ENCODE assay signal across 1 cellular context in the genomic region with DNA sequence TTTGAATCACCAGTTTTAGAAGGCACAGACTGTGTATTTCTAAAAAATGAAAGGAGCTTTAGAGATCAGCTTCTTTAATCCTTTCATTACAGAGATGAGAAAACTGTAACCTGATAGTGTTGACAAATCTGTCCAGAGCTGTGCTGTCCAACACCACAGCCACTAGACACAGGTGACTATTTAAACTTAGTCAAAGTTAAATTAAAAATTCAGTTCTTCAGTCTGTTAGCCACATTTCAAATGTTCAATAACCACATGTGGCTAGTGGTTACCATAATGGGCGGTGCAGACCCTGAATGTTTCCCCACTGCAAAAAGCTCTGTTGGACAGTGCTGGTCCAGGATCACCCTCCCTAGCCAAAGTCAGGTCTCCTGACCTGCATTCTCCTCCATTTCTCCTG.
TF ChIP-seq lines count a peak whose summit lies in the region.

No MANE protein-coding gene starts in this region.

TF ChIP-seq in HepG2, 621 proteins besides CTCF, POLR2A, EP300 and RAD21:
- TF ChIP-seq ZNF12 (CRISPR knock-in tag; IDR thresholded peaks at IDR 0.05) (no peak), ZFP36 (IDR thresholded peaks at IDR 0.05; ENCODE audit: borderline replicate concordance, low read depth, low read length, partially characterized antibody) (no peak), SIX1 (CRISPR knock-in tag; IDR thresholded peaks at IDR 0.05; ENCODE audit: borderline replicate concordance) (peak; percentile 53; the same call in 1 of the 2 replicates), FOXA3 (CRISPR knock-in tag; IDR thresholded peaks at IDR 0.05) (no peak), ZNF17 (CRISPR knock-in tag; IDR thresholded peaks at IDR 0.05) (no peak)
TF ChIP-seq in HepG2: peak in this region for 1.
